6 cellular contexts compared by ENCODE assay signal in genomic region chr9:21210782-21211181, GRCh38. TPM values are rescaled to one million over a fixed set of nuclear protein-coding genes. Genes with fewer than 3 reads are reported as not detected.
"Had no signal": no experiment of that assay in that cellular context is flagged by ENCODE, and none has a peak within 500 bp of the region (broad histone marks: within the 10 kb centered on the region; RNA-seq: fewer than 3 reads in every experiment).

No MANE protein-coding gene starts in this region.

RNA-seq across cellular contexts. Expression of gene IFNA10, which starts 3.8 kb away (rescaled TPM):
- total RNA-seq: GM23248, GM23338, H1, H4, H7, HFFc6 had no signal

RNA-seq across cellular contexts. Expression of gene IFNA16, which starts 6.3 kb away (rescaled TPM):
- total RNA-seq: GM23248, GM23338, H1, H4, H7, HFFc6 had no signal

RNA-seq across cellular contexts. Expression of gene IFNA7, which starts 8.8 kb away (rescaled TPM):
- total RNA-seq: GM23248, GM23338, H1, H4, H7, HFFc6 had no signal

RNA-seq across cellular contexts. Expression of gene IFNA17, which starts 17.2 kb away (rescaled TPM):
- total RNA-seq: GM23248, GM23338, H1, H4, H7, HFFc6 had no signal

RNA-seq across cellular contexts. Expression of gene IFNA4, which starts 23.4 kb away (rescaled TPM):
- total RNA-seq: GM23248, GM23338, H1, H4, H7, HFFc6 had no signal
